8 cellular contexts compared by ENCODE assay signal in the genomic region with DNA sequence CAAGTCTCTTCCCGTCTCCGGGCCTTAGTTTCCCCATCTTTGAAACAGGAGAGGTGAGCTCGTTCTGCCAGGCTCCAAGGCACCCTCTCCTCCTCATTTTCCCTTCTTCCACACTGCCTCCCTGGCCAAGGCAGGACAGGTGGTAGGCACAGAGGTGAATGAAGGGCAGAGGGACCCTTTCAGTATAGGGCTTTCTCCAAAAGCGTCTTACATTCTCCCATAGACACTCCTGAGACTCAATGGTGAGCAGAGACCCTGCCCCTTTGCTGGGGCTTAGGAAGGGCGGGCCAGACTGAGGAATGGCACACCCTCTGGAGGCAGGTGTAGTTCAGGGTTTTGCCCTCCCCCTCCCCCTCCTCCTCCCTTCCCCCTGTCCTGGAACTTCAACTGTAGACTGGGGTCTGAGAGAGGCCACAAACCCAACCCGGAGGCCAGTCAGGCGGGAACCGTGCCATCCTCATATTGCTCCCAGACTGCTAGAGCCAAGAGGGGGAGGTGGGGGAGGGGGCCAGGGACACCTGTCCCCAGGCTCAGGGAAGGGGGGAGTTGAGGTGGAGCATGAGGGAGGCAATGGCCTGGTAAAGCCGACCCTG. TPM values are rescaled to one million over a fixed set of nuclear protein-coding genes. Genes with fewer than 3 reads are reported as not detected.
DNase-seq lines count a peak whose midpoint lies in the region; ATAC-seq and TF ChIP-seq lines count a peak whose summit lies in the region.

No MANE protein-coding gene starts in this region.

- H3K27me3 ChIP-seq in HUES48 (ENCODE audit: control insufficient read depth, insufficient read depth, low read length) (peaks cover 53% of the 10 kb centered on the region), body of pancreas (no peaks in the 10 kb centered on the region), mesendoderm (ENCODE audit: insufficient read depth, low read length, poor library complexity) (no peaks in the 10 kb centered on the region)

- peak overlapping the region; percentile 98 for H3K4me2 ChIP-seq in mesendoderm (ENCODE audit: low read length)

- H3K4me1 ChIP-seq in HUES48 (ENCODE audit: control insufficient read depth, insufficient read depth, low read length) (peaks cover 49% of the 10 kb centered on the region), body of pancreas (peaks cover 66% of the 10 kb centered on the region), mesendoderm (ENCODE audit: control insufficient read depth, low read depth, low read length) (peaks cover 16% of the 10 kb centered on the region)

- no peak overlapping the region for H3K4ac ChIP-seq in mesendoderm (ENCODE audit: low read depth, low read length)

- 11 to 13% methylated on average over 6 to 9 of the region's 9 CpGs for whole genome bisulfite sequencing in body of pancreas, 2 donors
- no CpG with 5 or more reads among the region's 9 CpGs for WGBS in mesendoderm (ENCODE audit: extremely low coverage, insufficient coverage, low lambda C conversion rate)

- intact Hi-C loops in body of pancreas (cut with DNase I): loop anchor here (5.0 kb wide), 1 partner anchor 63 kb away; no protein-coding TSS in a partner anchor
- intact Hi-C loops in posterior vena cava (cut with DNase I): loop anchor here in 1 of 2 donors (10.0 kb wide), 1 partner anchor 60 kb away; no protein-coding TSS in a partner anchor

- H3K79me2 ChIP-seq in mesendoderm (ENCODE audit: control insufficient read depth, insufficient read depth, low read length): no peaks in the 10 kb centered on the region

- H3K4me3 ChIP-seq in AG04449 (ENCODE audit: low read depth, low read length) (peak overlapping the region; percentile 94), HUES48 (ENCODE audit: low read depth, low read length) (peak overlapping the region; percentile 94), body of pancreas (peak overlapping the region; percentile 97 to 98), mesendoderm (ENCODE audit: low read length) (no peak overlapping the region)

- no peak overlapping the region for H2BK5ac ChIP-seq in mesendoderm (ENCODE audit: low read length)

- peak overlapping the region; percentile 30 for H3K23ac ChIP-seq in mesendoderm (ENCODE audit: low read length)

- no peak overlapping the region for H3K27ac ChIP-seq in HUES48 (ENCODE audit: low read depth, low read length)
- peak overlapping the region; percentile 91 to 97 (median 93) for H3K27ac ChIP-seq in body of pancreas
- no peak overlapping the region for H3K27ac ChIP-seq in mesendoderm (ENCODE audit: low read depth, low read length)

- POLR2A ChIA-PET in AG04449 (lab: Yijun Ruan, JAX): interaction anchor here (0.8 to 1.9 kb wide), 2 partner anchors 65 to 97 kb away, joined by 3 to 5 read pairs; a partner anchor contains a TSS

- no peak overlapping the region for H2BK15ac ChIP-seq in mesendoderm (replicated peaks; ENCODE audit: low read depth)

- H3K9me3 ChIP-seq in HUES48 (ENCODE audit: control insufficient read depth, insufficient read depth, low read length) (no peaks in the 10 kb centered on the region), body of pancreas (no peaks in the 10 kb centered on the region)

- no peak overlapping the region for H4K5ac ChIP-seq in mesendoderm (ENCODE audit: low read length)

- ATAC-seq in body of pancreas: no peak
- no peak for ATAC-seq in GM18858 (IDR thresholded peaks at IDR 0.05; ENCODE audit: unreplicated experiment)

- H2BK120ac ChIP-seq in mesendoderm (ENCODE audit: low read depth, low read length): no peak overlapping the region

- peak overlapping the region; percentile 49 for H3K56ac ChIP-seq in mesendoderm (ENCODE audit: low read length)

- DNase-seq in AG04449 (ENCODE audit: low read depth, low spot score) (no peak), body of pancreas (peak; percentile 75 to 86 (median 82)), mesendoderm (peak; percentile 86), posterior vena cava (ENCODE audit: low spot score) (no peak), NCI-H1694 treated with DMSO at 0.1 percent for 48 hours (lab: John Stamatoyannopoulos, UW) (no peak)
- DNase-seq in stimulated activated CD4-positive, alpha-beta T cell treated with anti-CD3 and anti-CD28 coated beads, Interleukin-1b, Interleukin-23, amount 100 ng/mL, for 48 hours: no peak

- H3K9ac ChIP-seq in HUES48 (ENCODE audit: low read depth, low read length) (no peak overlapping the region), mesendoderm (ENCODE audit: low read length) (peak overlapping the region; percentile 35)

- H3K36me3 ChIP-seq in HUES48 (ENCODE audit: control insufficient read depth, insufficient read depth, low read length) (peaks cover 3% of the 10 kb centered on the region; the same call in 1 of the 2 replicates), body of pancreas (replicated peaks in 1 of 2; ENCODE audit: insufficient read depth in 1 of 2, low read depth in 2 of 2) (peaks cover 7 to 9% of the 10 kb centered on the region in 2 donors), mesendoderm (ENCODE audit: control insufficient read depth, insufficient read depth, low read length) (no peaks in the 10 kb centered on the region)

- H4K8ac ChIP-seq in mesendoderm (ENCODE audit: low read depth, low read length): no peak overlapping the region

- TF ChIP-seq CTCF in AG04449 (IDR thresholded peaks at IDR 0.05; ENCODE audit: insufficient read depth, low read length, missing control alignments) (no peak), body of pancreas (IDR thresholded peaks at IDR 0.05) (no peak)

- CTCF ChIA-PET in AG04449 (lab: Yijun Ruan, JAX): interaction anchor here (0.7 to 4.0 kb wide), 10 partner anchors 8 to 102 kb away, joined by 3 to 31 read pairs (median 4); a partner anchor contains a TSS

- H2AK5ac ChIP-seq in mesendoderm (ENCODE audit: low read length): no peak overlapping the region

- no peaks in the 10 kb centered on the region for H3K79me1 ChIP-seq in mesendoderm (ENCODE audit: low read length)

- TF ChIP-seq POLR2A in body of pancreas (IDR thresholded peaks at IDR 0.05): peak in 1 of 3 donors; percentile 14

- no peak overlapping the region for H3K18ac ChIP-seq in mesendoderm (ENCODE audit: low read length)

RNA-seq across cellular contexts. Expression of a gene that starts 1.9 kb away (rescaled TPM):
- total RNA-seq in body of pancreas (100 to 1,000 TPM in 1 of 2 donors, 10 to 100 TPM in 1; 63.0 to 105 TPM), posterior vena cava (10 to 100 TPM; 22.2 to 24.8 TPM)
- 5.1 TPM for polyA plus RNA-seq in mesendoderm (2013, experiment 1 of 2)
- 5.7 TPM for polyA plus RNA-seq in mesendoderm (2013, experiment 2 of 2)

RNA-seq across cellular contexts. Expression of a gene that starts 6.8 kb away (rescaled TPM):
- under 1 TPM; 0.78 to 0.99 TPM for total RNA-seq in body of pancreas
- polyA plus RNA-seq in mesendoderm (2013, experiment 1 of 2): 0.08 TPM
- polyA plus RNA-seq in mesendoderm (2013, experiment 2 of 2): 0.21 TPM
- total RNA-seq in posterior vena cava: 1 to 10 TPM; 1.7 to 2.5 TPM

RNA-seq across cellular contexts. Expression of a gene that starts 7.5 kb away (rescaled TPM):
- total RNA-seq in body of pancreas (1 to 10 TPM; 4.9 to 6.7 TPM), posterior vena cava (10 to 100 TPM; 11.0 to 24.8 TPM)
- polyA plus RNA-seq in mesendoderm (2013, experiment 1 of 2): 0.32 TPM
- polyA plus RNA-seq in mesendoderm (2013, experiment 2 of 2): 0.27 TPM

RNA-seq across cellular contexts. Expression of a gene that starts 15.8 kb away (rescaled TPM):
- total RNA-seq in body of pancreas (10 to 100 TPM; 64.1 to 80.4 TPM), posterior vena cava (10 to 100 TPM; 17.9 to 19.8 TPM)
- 6.8 TPM for polyA plus RNA-seq in mesendoderm (2013, experiment 1 of 2)
- 7.1 TPM for polyA plus RNA-seq in mesendoderm (2013, experiment 2 of 2)

Comparison
In these comparisons a context has a peak if more than half of its experiments do, and no peak if none do; other contexts are left out.
1. DNase-seq: peak in body of pancreas (4 of 4) and mesendoderm (single experiment); none in AG04449 (single experiment), posterior vena cava (single experiment), NCI-H1694 treated with DMSO at 0.1 percent for 48 hours (single experiment) and stimulated activated CD4-positive, alpha-beta T cell treated with anti-CD3 and anti-CD28 coated beads, Interleukin-1b, Interleukin-23, amount 100 ng/mL, for 48 hours (single experiment).
2. H3K27ac ChIP-seq: peak in body of pancreas (4 of 4); none in HUES48 (single experiment) and mesendoderm (single experiment).